ENCODE assay signal across 28 cellular contexts in the genomic region with DNA sequence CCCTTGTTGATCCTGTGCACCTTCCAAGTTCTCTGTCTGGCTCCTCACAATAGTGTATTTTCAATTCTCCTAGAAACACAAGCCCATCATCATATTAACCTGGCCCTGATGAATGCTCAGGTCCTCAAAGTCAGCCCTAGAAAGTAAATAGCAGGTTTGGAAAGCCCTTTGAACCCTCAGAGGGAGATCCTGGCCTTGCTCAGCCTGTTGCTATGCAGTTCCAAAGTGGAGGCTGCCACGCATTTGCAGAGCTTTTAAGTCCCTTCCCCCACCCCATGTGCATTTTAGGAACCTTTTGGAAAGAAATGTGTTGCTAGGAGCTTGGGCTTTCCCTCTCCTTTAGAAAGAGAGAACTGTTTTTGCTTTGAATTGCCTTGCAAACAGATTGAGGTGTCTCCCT. TPM values are rescaled to one million over a fixed set of nuclear protein-coding genes. Genes with fewer than 3 reads are reported as not detected.
A peak's percentile ranks its signal among the peaks of the same experiment; 100 is the strongest.
DNase-seq lines count a peak whose midpoint lies in the region; ATAC-seq, FAIRE-seq and TF ChIP-seq lines count a peak whose summit lies in the region.
"Had no signal": no experiment of that assay in that cellular context is flagged by ENCODE, and none has a peak within 500 bp of the region (broad histone marks: within the 10 kb centered on the region; RNA-seq: fewer than 3 reads in every experiment).

No MANE protein-coding gene starts in this region.

- ATAC-seq in HepG2 = no peak
- no peak for ATAC-seq in GM19455 (IDR thresholded peaks at IDR 0.05; ENCODE audit: unreplicated experiment)
- ATAC-seq in HG02885 (IDR thresholded peaks at IDR 0.05; ENCODE audit: poor library complexity, unreplicated experiment) = no peak
- ATAC-seq: Panc1 had no signal

- H3K27me3 Mint-ChIP-seq in type B pancreatic cell = peaks cover 5% of the 10 kb centered on the region

- TF ChIP-seq EP300 in HepG2 (IDR thresholded peaks at IDR 0.05; ENCODE audit: low read depth in 2 of 2, low read length in 2 of 2) (no peak), HepG2 (CRISPR knock-in tag; IDR thresholded peaks at IDR 0.05; ENCODE audit: borderline replicate concordance) (no peak)

- peaks cover 12% of the 10 kb centered on the region for H3K4me1 Mint-ChIP-seq in type B pancreatic cell (ENCODE audit: unreplicated experiment)
- H3K4me1 Mint-ChIP-seq: CD4-positive, CD25-positive, alpha-beta regulatory T cell had no signal

- TF ChIP-seq RAD21 in liver (IDR thresholded peaks at IDR 0.05) = no peak
- no peak for TF ChIP-seq RAD21 in HepG2 (CRISPR knock-in tag; IDR thresholded peaks at IDR 0.05)

- peaks cover 0 to 3% (median 1%) of the 10 kb centered on the region in 4 donors for H3K4me1 ChIP-seq in liver (ENCODE audit: control insufficient read depth in 4 of 4, insufficient read depth in 4 of 4, low read length in 3 of 4)
- no peaks in the 10 kb centered on the region for H3K4me1 ChIP-seq in HepG2 (ENCODE audit: insufficient read depth, low read length)
- peaks cover 23% of the 10 kb centered on the region for H3K4me1 ChIP-seq in ectodermal cell (ENCODE audit: control insufficient read depth, insufficient read depth, low read length)
- H3K4me1 ChIP-seq: BLaER1 had no signal

- TF ChIP-seq POLR2A in HepG2 (IDR thresholded peaks at IDR 0.05; ENCODE audit: insufficient read depth in 1 of 2, low read depth in 2 of 2, low read length in 2 of 2) = no peak

- H3K4me3 ChIP-seq in liver (ENCODE audit: low read depth in 1 of 3, low read length in 3 of 3) (no peak overlapping the region), HepG2 (replicated peaks in 1 of 3; ENCODE audit: insufficient read depth in 1 of 3, low read depth in 2 of 3, low read length in 3 of 3) (no peak overlapping the region), ectodermal cell (ENCODE audit: insufficient read depth, low read depth, low read length) (no peak overlapping the region)
- H3K4me3 ChIP-seq: BLaER1 had no signal

- H3K9me3 Mint-ChIP-seq in type B pancreatic cell = no peaks in the 10 kb centered on the region
- H3K9me3 Mint-ChIP-seq: HFFc6 had no signal

- no peaks in the 10 kb centered on the region for H3K79me2 ChIP-seq in HepG2 (ENCODE audit: insufficient read depth, low read length)

- H3K27me3 ChIP-seq in liver (ENCODE audit: control insufficient read depth in 4 of 4, insufficient read depth in 4 of 4, low read length in 3 of 4) (no peaks in the 10 kb centered on the region), HepG2 (ENCODE audit: control insufficient read depth in 1 of 2, insufficient read depth in 2 of 2, low read length in 2 of 2) (peaks cover 0 to 1% of the 10 kb centered on the region in 2 experiments; a peak in 1 of 5 replicates), ectodermal cell (ENCODE audit: control insufficient read depth, insufficient read depth, low read length, poor library complexity, severe bottlenecking) (no peaks in the 10 kb centered on the region)
- H3K27me3 ChIP-seq: BLaER1 had no signal

- no peak overlapping the region for H3K4me2 ChIP-seq in HepG2 (ENCODE audit: low read depth, low read length)
- H3K4me2 ChIP-seq: BLaER1 had no signal

- H3K27ac ChIP-seq in liver (ENCODE audit: low read depth in 1 of 2, low read length in 2 of 2) (no peak overlapping the region), HepG2 (ENCODE audit: extremely low read length, insufficient read depth, low read length) (no peak overlapping the region), ectodermal cell (ENCODE audit: insufficient read depth, low read depth, low read length, poor library complexity, severe bottlenecking) (peak overlapping the region; percentile 63)
- H3K27ac ChIP-seq: BLaER1, RWPE1 had no signal

- no peaks in the 10 kb centered on the region for H3K36me3 Mint-ChIP-seq in type B pancreatic cell
- H3K36me3 Mint-ChIP-seq: CD4-positive, CD25-positive, alpha-beta regulatory T cell had no signal

- no peaks in the 10 kb centered on the region for H3K9me3 ChIP-seq in liver (ENCODE audit: control insufficient read depth in 4 of 4, low read length in 3 of 4)
- no peaks in the 10 kb centered on the region for H3K9me3 ChIP-seq in HepG2 (ENCODE audit: low read length)
- H3K9me3 ChIP-seq in ectodermal cell (ENCODE audit: control insufficient read depth, low read length) = no peaks in the 10 kb centered on the region
- H3K9me3 ChIP-seq: BLaER1 had no signal

- intact Hi-C loops in HepG2 (cut with micrococcal nuclease; ENCODE audit: unreplicated experiment) = no loop called here

- peak overlapping the region; percentile 58 for H3K27ac Mint-ChIP-seq in type B pancreatic cell
- H3K27ac Mint-ChIP-seq: CD4-positive, CD25-positive, alpha-beta regulatory T cell; H9; HFFc6 had no signal

- no peak overlapping the region for H2AFZ ChIP-seq in HepG2 (ENCODE audit: low read length)

- DNase-seq in HepG2 (ENCODE audit: low spot score) (no peak), medulla oblongata (ENCODE audit: extremely low spot score) (peak; percentile 22), type B pancreatic cell (ENCODE audit: extremely low spot score, unreplicated experiment) (no peak), activated gamma-delta T cell (lab: John Stamatoyannopoulos, UW) (no peak)
- DNase-seq: 8988T; CD4-positive, CD25-positive, alpha-beta regulatory T cell; DMS153; DND-41; H9; HFFc6; NCI-H1048; NCI-H1417 treated with DMSO at 0.1 percent for 48 hours; NCI-H1694 treated with DMSO at 0.1 percent for 48 hours; NCI-H2081; NCI-H2171 treated with DMSO at 0.1 percent for 48 hours; NCI-H446; NCI-H524 treated with DMSO at 0.1 percent for 48 hours; NCI-H82; NK-92 treated with Interleukin-12 subunit alpha and Interleukin-12 subunit beta, amount 100 ng/mL, for 24 hours; SHP77 had no signal

- H3K9ac ChIP-seq in liver (ENCODE audit: low read depth in 1 of 2, low read length in 2 of 2) (no peak overlapping the region), HepG2 (ENCODE audit: insufficient read depth, low read depth, low read length) (no peak overlapping the region)
- H3K9ac ChIP-seq: BLaER1 had no signal

- no peaks in the 10 kb centered on the region for H4K20me1 ChIP-seq in HepG2 (ENCODE audit: insufficient read depth, low read length)
- H4K20me1 ChIP-seq: BLaER1 had no signal

- CTCF ChIA-PET in HepG2 (lab: Yijun Ruan, JAX; ENCODE audit: low intra/inter-chr PET ratio, low total read pairs) = no interaction called here

- TF ChIP-seq CTCF in liver (IDR thresholded peaks at IDR 0.05; ENCODE audit: low read depth, low read length, missing input control) (no peak), HepG2 (CRISPR knock-in tag; IDR thresholded peaks at IDR 0.05) (no peak), type B pancreatic cell (conservative IDR thresholded peaks at IDR 0.05) (no peak)

- in situ Hi-C loops in HepG2 (cut with HindIII; ENCODE audit: extremely low pct_ligation_motif_present, low pct_unique_long_range_greater_than_20kb) = no loop called here

- BruUV-seq in HepG2 (replicated peaks; lab: Mats Ljungman, UMichigan) = no TSS peak

- H3K36me3 ChIP-seq in liver (ENCODE audit: control insufficient read depth in 4 of 4, insufficient read depth in 3 of 4, low read depth in 1 of 4, low read length in 3 of 4) (no peaks in the 10 kb centered on the region), HepG2 (replicated peaks in 1 of 2; ENCODE audit: control insufficient read depth in 1 of 2, insufficient read depth in 2 of 2, low read length in 2 of 2) (no peaks in the 10 kb centered on the region), ectodermal cell (ENCODE audit: control insufficient read depth, insufficient read depth, low read length) (no peaks in the 10 kb centered on the region)
- H3K36me3 ChIP-seq: BLaER1 had no signal

- no peak overlapping the region for H3K4me3 Mint-ChIP-seq in type B pancreatic cell
- H3K4me3 Mint-ChIP-seq: CD4-positive, CD25-positive, alpha-beta regulatory T cell; HFFc6 had no signal

- 39% methylated on average over 1 of the region's 1 CpG for WGBS in liver
- 0% methylated on average over 1 of the region's 1 CpG for WGBS in HepG2 (ENCODE audit: low lambda C conversion rate)
- 0 to 20% methylated on average over 1 of the region's 1 CpG for WGBS in ectodermal cell, 2 experiments

- FAIRE-seq in HepG2 (lab: Jason Lieb, UNC) = no peak
- FAIRE-seq: GM18507 had no signal

- POLR2A ChIA-PET in HepG2 (lab: Yijun Ruan, JAX) = no interaction called here

TF ChIP-seq in liver, 16 proteins besides CTCF, POLR2A, EP300 and RAD21 (continues in another document):
- TF ChIP-seq SP1 (IDR thresholded peaks at IDR 0.05) = peak; percentile 9
- peak; percentile 13 to 32 for TF ChIP-seq HNF4A (conservative IDR thresholded peaks at IDR 0.05)

RNA-seq across cellular contexts. Expression of gene MAMLD1, which starts 12.1 kb away (rescaled TPM):
- under 1 TPM; 0.59 to 0.89 TPM for total RNA-seq in liver
- 1 to 10 TPM in 1 of 2 donors, under 1 TPM in 1; 0.64 to 1.1 TPM for polyA plus RNA-seq in liver
- total RNA-seq in HepG2 (2016; rRNA removed; fragmentation: Illumina TruSeq; extraction: Trizol) = not detected in 2 replicates
- total RNA-seq in HepG2 (2016; cell fraction: cytosol; rRNA removed; fragmentation: Illumina TruSeq; extraction: Trizol; ENCODE audit: low read depth) = not detected in 2 replicates
- 0.06 TPM in 1 of 2 replicates, not detected in the other for total RNA-seq in HepG2 (2016; cell fraction: insoluble cytoplasmic fraction; rRNA removed; fragmentation: Illumina TruSeq; extraction: Trizol)
- not detected in 2 replicates for total RNA-seq in HepG2 (2016; cell fraction: membrane; rRNA removed; fragmentation: Illumina TruSeq; extraction: Trizol)
- not detected in 2 replicates for total RNA-seq in HepG2 (2016; cell fraction: nucleus; rRNA removed; fragmentation: Illumina TruSeq; extraction: Trizol)
- polyA plus RNA-seq in HepG2 (2011; rRNA removed) = 0.01 TPM in 1 of 2 replicates, not detected in the other
- not detected in 2 replicates for polyA plus RNA-seq in HepG2 (2011; cell fraction: cytosol; rRNA removed)
- polyA plus RNA-seq in HepG2 (2011; cell fraction: nucleus; rRNA removed) = 0.05 TPM in 1 of 2 replicates, not detected in the other
- not detected in 2 replicates for polyA plus RNA-seq in HepG2 (2012)
- polyA plus RNA-seq in HepG2 (2016; cell fraction: cytosol; fragmentation: Illumina TruSeq; extraction: Trizol; ENCODE audit: low read depth) = 0.03 TPM in 1 of 2 replicates, not detected in the other
- polyA plus RNA-seq in HepG2 (2016; cell fraction: insoluble cytoplasmic fraction; fragmentation: Illumina TruSeq; extraction: Trizol; ENCODE audit: low read depth) = not detected in 2 replicates
- not detected in 2 replicates for polyA plus RNA-seq in HepG2 (2016; cell fraction: membrane; fragmentation: Illumina TruSeq; extraction: Trizol; ENCODE audit: low read depth)
- 0.20 TPM in 1 of 2 replicates, not detected in the other for polyA plus RNA-seq in HepG2 (2016; cell fraction: nucleus; fragmentation: Illumina TruSeq; extraction: Trizol; ENCODE audit: insufficient read depth, low read depth)
- polyA minus RNA-seq in HepG2 (2011; rRNA and poly(A)+ RNA removed; ENCODE audit: low replicate concordance) = 6.9 TPM in 1 of 2 replicates, not detected in the other
- not detected in 2 replicates for polyA minus RNA-seq in HepG2 (2011; cell fraction: cytosol; rRNA and poly(A)+ RNA removed)
- 0.13 TPM in 1 of 2 replicates, not detected in the other for polyA minus RNA-seq in HepG2 (2011; cell fraction: nucleus; rRNA and poly(A)+ RNA removed)
- 1.3 TPM for polyA plus RNA-seq in ectodermal cell (2013, experiment 1 of 4)
- polyA plus RNA-seq in ectodermal cell (2013, experiment 2 of 4) = 1.2 TPM
- 1.2 TPM for polyA plus RNA-seq in ectodermal cell (2013, experiment 3 of 4)
- 1.6 TPM for polyA plus RNA-seq in ectodermal cell (2013, experiment 4 of 4)
- total RNA-seq in type B pancreatic cell (ENCODE audit: low replicate concordance) = 3.0 and 7.0 TPM in 2 replicates
